ENCODE assay signal across 17 cellular contexts in the genomic region with DNA sequence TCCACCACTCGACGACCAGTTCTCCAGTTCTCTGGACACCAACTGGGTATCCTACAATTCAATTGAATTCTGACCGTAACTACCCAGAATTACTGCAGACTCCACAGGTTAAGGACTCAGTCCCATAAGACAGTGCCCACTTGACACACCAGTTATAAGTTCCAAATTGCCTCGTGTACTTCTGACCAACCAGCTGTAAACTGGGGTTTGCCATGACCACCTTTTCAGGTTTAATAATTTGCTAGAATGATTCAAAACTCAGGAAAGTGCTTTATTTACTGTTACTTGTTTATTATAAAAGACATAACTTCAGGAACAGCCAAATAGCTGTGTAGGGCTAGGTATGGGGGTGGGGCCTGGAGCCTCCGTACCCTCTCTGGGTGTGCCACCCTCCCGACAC. TPM values are rescaled to one million over a fixed set of nuclear protein-coding genes. Genes with fewer than 3 reads are reported as not detected.
DNase-seq lines count a peak whose midpoint lies in the region; ATAC-seq and TF ChIP-seq lines count a peak whose summit lies in the region.
"Had no signal": no experiment of that assay in that cellular context is flagged by ENCODE, and none has a peak within 500 bp of the region (broad histone marks: within the 10 kb centered on the region; RNA-seq: fewer than 3 reads in every experiment).

No MANE protein-coding gene starts in this region.

- H3T11ph ChIP-seq in H9 (ENCODE audit: low read length), result no peak overlapping the region

- no peak for ATAC-seq in WTC11
- ATAC-seq in GM21390 (IDR thresholded peaks at IDR 0.05; ENCODE audit: unreplicated experiment), result no peak
- ATAC-seq: CD8-positive, alpha-beta T cell had no signal

- H3K9me3 ChIP-seq in H9 (ENCODE audit: control insufficient read depth, low read depth, low read length), result no peaks in the 10 kb centered on the region
- no peaks in the 10 kb centered on the region for H3K9me3 ChIP-seq in liver (ENCODE audit: control insufficient read depth in 4 of 4, low read length in 3 of 4)
- H3K9me3 ChIP-seq: BLaER1 had no signal

- no peak overlapping the region for H4K5ac ChIP-seq in H9 (ENCODE audit: insufficient read length, low read depth, low read length)

- TF ChIP-seq CTCF in H9 (conservative IDR thresholded peaks at IDR 0.05), result no peak
- TF ChIP-seq CTCF in WTC11 (IDR thresholded peaks at IDR 0.05), result no peak
- no peak for TF ChIP-seq CTCF in liver (IDR thresholded peaks at IDR 0.05; ENCODE audit: low read depth, low read length, missing input control)
- no peak for TF ChIP-seq CTCF in Calu3 (IDR thresholded peaks at IDR 0.05; ENCODE audit: unreplicated experiment)

- POLR2A ChIA-PET in WTC11 (lab: Charles Lee), result interaction anchor here (1.2 kb wide), 1 partner anchor 30 kb away, joined by 3 read pairs; no protein-coding TSS in a partner anchor

- no peak overlapping the region for H3K23ac ChIP-seq in H9 (ENCODE audit: insufficient read length, low read depth, low read length)

- no peaks in the 10 kb centered on the region for H3K23me2 ChIP-seq in H9 (ENCODE audit: insufficient read length, low read depth, low read length, poor library complexity, severe bottlenecking)

- H3K4me2 ChIP-seq in H9 (ENCODE audit: insufficient read depth, insufficient read length, low read length), result no peak overlapping the region
- H3K4me2 ChIP-seq: BLaER1, KMS-11 had no signal

- H3K9ac ChIP-seq in H9 (ENCODE audit: extremely low read depth, insufficient read length, low read length) (no peak overlapping the region), liver (ENCODE audit: low read depth in 1 of 2, low read length in 2 of 2) (no peak overlapping the region)
- H3K9ac ChIP-seq: BLaER1, KMS-11 had no signal

- H2BK12ac ChIP-seq in H9 (ENCODE audit: insufficient read length, low read depth, low read length), result no peak overlapping the region

- H3K4ac ChIP-seq in H9 (ENCODE audit: low read depth, low read length), result no peak overlapping the region

- H3K36me3 Mint-ChIP-seq in H9 (ENCODE audit: insufficient read depth in 1 of 3, low read depth in 3 of 3) (peaks cover 26 to 66% (median 46%) of the 10 kb centered on the region in 3 experiments; a peak in 6 of 7 replicates), WTC11 (peaks cover 32% of the 10 kb centered on the region), Calu3 (ENCODE audit: insufficient read depth, unreplicated experiment) (peaks cover 41% of the 10 kb centered on the region)
- peaks cover 52% of the 10 kb centered on the region for H3K36me3 Mint-ChIP-seq in activated T-helper 2 cell treated with anti-CD3 and anti-CD28 coated beads, Interferon-gamma antibody, Interleukin-2, Interleukin-4, amounts not matched to agents 10 μg/mL and 5 μg/mL and 100 μg/mL, durations not matched to agents 14 hours and 24 hours and 36 hours (ENCODE audit: low read depth)

- no CpG with 5 or more reads among the region's 6 CpGs for WGBS in H9 (ENCODE audit: extremely low coverage, insufficient read length, low lambda C conversion rate)
- 62% methylated on average over 6 of the region's 6 CpGs for WGBS in liver

- no peak overlapping the region for H2AFZ ChIP-seq in H9 (ENCODE audit: low read length)

- no peak overlapping the region for H3K4me3 Mint-ChIP-seq in H9
- H3K4me3 Mint-ChIP-seq in WTC11, result no peak overlapping the region
- no peak overlapping the region for H3K4me3 Mint-ChIP-seq in Calu3 (ENCODE audit: low read depth, unreplicated experiment)
- no peak overlapping the region for H3K4me3 Mint-ChIP-seq in activated T-helper 2 cell treated with anti-CD3 and anti-CD28 coated beads, Interferon-gamma antibody, Interleukin-2, Interleukin-4, amounts not matched to agents 10 μg/mL and 5 μg/mL and 100 μg/mL, durations not matched to agents 14 hours and 24 hours and 36 hours (ENCODE audit: low read depth)
- H3K4me3 Mint-ChIP-seq: CD14-positive monocyte; CD8-positive, alpha-beta T cell had no signal

- H3K27ac Mint-ChIP-seq in H9 (peak overlapping the region in 2 of 3 experiments; percentile 40 to 53; a peak in 4 of 7 replicates), WTC11 (peak overlapping the region; percentile 42), Calu3 (ENCODE audit: unreplicated experiment) (no peak overlapping the region)
- no peak overlapping the region for H3K27ac Mint-ChIP-seq in activated T-helper 2 cell treated with anti-CD3 and anti-CD28 coated beads, Interferon-gamma antibody, Interleukin-2, Interleukin-4, amounts not matched to agents 10 μg/mL and 5 μg/mL and 100 μg/mL, durations not matched to agents 14 hours and 24 hours and 36 hours
- H3K27ac Mint-ChIP-seq: CD8-positive, alpha-beta T cell had no signal

- H3K27me3 ChIP-seq in H9 (ENCODE audit: insufficient read depth, low read length), result no peaks in the 10 kb centered on the region
- no peaks in the 10 kb centered on the region for H3K27me3 ChIP-seq in liver (ENCODE audit: control insufficient read depth in 4 of 4, insufficient read depth in 4 of 4, low read length in 3 of 4)
- H3K27me3 ChIP-seq: BLaER1 had no signal

- intact Hi-C loops in Calu3 (cut with micrococcal nuclease; ENCODE audit: unreplicated experiment), result no loop called here
- intact Hi-C loops in activated T-helper 2 cell treated with anti-CD3 and anti-CD28 coated beads, Interferon-gamma antibody, Interleukin-2, Interleukin-4, amounts not matched to agents 10 μg/mL and 5 μg/mL and 100 μg/mL, durations not matched to agents 14 hours and 24 hours and 36 hours (cut with micrococcal nuclease), result no loop called here

- H3K27me3 Mint-ChIP-seq in H9 (ENCODE audit: low read depth) (no peaks in the 10 kb centered on the region), WTC11 (ENCODE audit: low read depth) (no peaks in the 10 kb centered on the region), Calu3 (ENCODE audit: unreplicated experiment) (no peaks in the 10 kb centered on the region)
- H3K27me3 Mint-ChIP-seq in activated T-helper 2 cell treated with anti-CD3 and anti-CD28 coated beads, Interferon-gamma antibody, Interleukin-2, Interleukin-4, amounts not matched to agents 10 μg/mL and 5 μg/mL and 100 μg/mL, durations not matched to agents 14 hours and 24 hours and 36 hours (ENCODE audit: low read depth), result no peaks in the 10 kb centered on the region

- H2BK5ac ChIP-seq in H9 (ENCODE audit: insufficient read length, low read length), result no peak overlapping the region

- no peak overlapping the region for H3K18ac ChIP-seq in H9 (ENCODE audit: insufficient read length, low read depth, low read length)

- H3K36me3 ChIP-seq in liver (ENCODE audit: control insufficient read depth in 4 of 4, insufficient read depth in 3 of 4, low read depth in 1 of 4, low read length in 3 of 4), result peaks cover 5 to 12% (median 9%) of the 10 kb centered on the region in 4 donors

- no peak overlapping the region for H2AK5ac ChIP-seq in H9 (ENCODE audit: insufficient read length, low read length)

- H3K79me2 ChIP-seq in H9 (ENCODE audit: insufficient read depth, low read length), result no peaks in the 10 kb centered on the region; the same call in 1 of the 2 replicates

- H4K8ac ChIP-seq in H9 (replicated peaks; ENCODE audit: insufficient read length, low read depth, low read length), result no peak overlapping the region

- no peaks in the 10 kb centered on the region for H3K4me1 ChIP-seq in H9 (ENCODE audit: insufficient read depth, low read length)
- H3K4me1 ChIP-seq in liver (ENCODE audit: control insufficient read depth in 4 of 4, insufficient read depth in 4 of 4, low read length in 3 of 4), result peaks cover 20 to 38% (median 28%) of the 10 kb centered on the region in 4 donors
- H3K4me1 ChIP-seq: BLaER1 had no signal

- no peak for DNase-seq in H9
- no peak for DNase-seq in WTC11 (ENCODE audit: low spot score)
- no peak for DNase-seq in Calu3
- no peak for DNase-seq in activated T-helper 2 cell treated with anti-CD3 and anti-CD28 coated beads, Interferon-gamma antibody, Interleukin-2, Interleukin-4, amounts not matched to agents 10 μg/mL and 5 μg/mL and 100 μg/mL, durations not matched to agents 14 hours and 24 hours and 36 hours (ENCODE audit: low spot score)
- DNase-seq: 8988T; CD8-positive, alpha-beta T cell; GDM1; GOT3; H7 had no signal

- H2BK120ac ChIP-seq in H9 (ENCODE audit: low read depth, low read length, poor library complexity, severe bottlenecking), result no peak overlapping the region

- H3K56ac ChIP-seq in H9 (ENCODE audit: insufficient read length, low read depth, low read length), result no peak overlapping the region

- CTCF ChIA-PET in WTC11 (lab: Charles Lee) (no interaction called here), Calu3 (lab: Charles Lee) (no interaction called here)

- H2BK15ac ChIP-seq in H9 (ENCODE audit: low read depth, low read length), result no peak overlapping the region

- H3K4me3 ChIP-seq in liver (ENCODE audit: low read depth in 1 of 3, low read length in 3 of 3), result no peak overlapping the region
- H3K4me3 ChIP-seq: BLaER1 had no signal

- H2BK20ac ChIP-seq in H9 (ENCODE audit: low read depth, low read length, poor library complexity, severe bottlenecking), result no peak overlapping the region

- no peak overlapping the region for H4K91ac ChIP-seq in H9 (ENCODE audit: insufficient read length, low read depth, low read length)

- H3K79me1 ChIP-seq in H9 (ENCODE audit: insufficient read depth, low read depth, low read length, poor library complexity, severe bottlenecking), result peaks cover 4% of the 10 kb centered on the region

- H4K20me1 ChIP-seq in H9 (ENCODE audit: control insufficient read depth, insufficient read depth, insufficient read length), result no peaks in the 10 kb centered on the region

- peaks cover 0 to 4% of the 10 kb centered on the region in 2 experiments; a peak in 1 of 4 replicates for H3K4me1 Mint-ChIP-seq in H9
- no peaks in the 10 kb centered on the region; the same call in 1 of the 2 replicates for H3K4me1 Mint-ChIP-seq in WTC11
- no peaks in the 10 kb centered on the region for H3K4me1 Mint-ChIP-seq in Calu3 (ENCODE audit: low read depth, unreplicated experiment)
- no peaks in the 10 kb centered on the region for H3K4me1 Mint-ChIP-seq in activated T-helper 2 cell treated with anti-CD3 and anti-CD28 coated beads, Interferon-gamma antibody, Interleukin-2, Interleukin-4, amounts not matched to agents 10 μg/mL and 5 μg/mL and 100 μg/mL, durations not matched to agents 14 hours and 24 hours and 36 hours (ENCODE audit: low read depth)

- H3K9me3 Mint-ChIP-seq in H9 (no peaks in the 10 kb centered on the region; a peak in 1 of 5 replicates), WTC11 (no peaks in the 10 kb centered on the region), Calu3 (ENCODE audit: low read depth, unreplicated experiment) (no peaks in the 10 kb centered on the region)
- no peaks in the 10 kb centered on the region for H3K9me3 Mint-ChIP-seq in activated T-helper 2 cell treated with anti-CD3 and anti-CD28 coated beads, Interferon-gamma antibody, Interleukin-2, Interleukin-4, amounts not matched to agents 10 μg/mL and 5 μg/mL and 100 μg/mL, durations not matched to agents 14 hours and 24 hours and 36 hours
- H3K9me3 Mint-ChIP-seq: CD8-positive, alpha-beta T cell had no signal

- no peak for TF ChIP-seq RAD21 in liver (IDR thresholded peaks at IDR 0.05)

- H3K27ac ChIP-seq in H9 (ENCODE audit: insufficient read length, low read depth, low read length) (no peak overlapping the region), liver (ENCODE audit: low read depth in 1 of 2, low read length in 2 of 2) (peak overlapping the region; percentile 47 to 91)
- H3K27ac ChIP-seq: BLaER1, KMS-11 had no signal

- BruUV-seq in Calu3 (replicated peaks; lab: Mats Ljungman, UMichigan), result no TSS peak

- H3K14ac ChIP-seq in H9 (ENCODE audit: insufficient read depth, low read length), result no peak overlapping the region

RNA-seq across cellular contexts. Expression of a gene that starts 15.3 kb away (rescaled TPM):
- total RNA-seq in H9 (2021) (118 and 120 TPM in 2 replicates), WTC11 (2021) (101 to 118 TPM (median 108 TPM) in 3 replicates), liver (10 to 100 TPM; 18.2 to 22.8 TPM), Calu3 (2022) (101 and 121 TPM in 2 replicates)
- polyA plus RNA-seq in liver, result 10 to 100 TPM; 49.7 to 50.7 TPM
- 133 and 134 TPM in 2 replicates for total RNA-seq in activated T-helper 2 cell treated with anti-CD3 and anti-CD28 coated beads, Interferon-gamma antibody, Interleukin-2, Interleukin-4, amounts not matched to agents 10 μg/mL and 5 μg/mL and 100 μg/mL, durations not matched to agents 14 hours and 24 hours and 36 hours

RNA-seq across cellular contexts. Expression of a gene that starts 23.0 kb away (rescaled TPM):
- total RNA-seq in H9 (2021) (not detected in 2 replicates), WTC11 (2021) (not detected in 3 replicates), liver (10 to 100 TPM; 15.7 to 24.2 TPM), Calu3 (2022) (0.32 TPM in 1 of 2 replicates, not detected in the other)
- 100 to 1,000 TPM in 1 of 2 donors, 10 to 100 TPM in 1; 56.9 to 166 TPM for polyA plus RNA-seq in liver
- not detected in 2 replicates for total RNA-seq in activated T-helper 2 cell treated with anti-CD3 and anti-CD28 coated beads, Interferon-gamma antibody, Interleukin-2, Interleukin-4, amounts not matched to agents 10 μg/mL and 5 μg/mL and 100 μg/mL, durations not matched to agents 14 hours and 24 hours and 36 hours
- total RNA-seq: A673; CD8-positive, alpha-beta T cell; Daoy; H7 had no signal
- polyA plus RNA-seq: AG04450, CD14-positive monocyte had no signal

RNA-seq across cellular contexts. Expression of a gene that starts 23.4 kb away (rescaled TPM):
- total RNA-seq in H9 (2021), result 17.6 and 19.5 TPM in 2 replicates
- total RNA-seq in WTC11 (2021), result 18.9 to 19.8 TPM (median 19.0 TPM) in 3 replicates
- 1 to 10 TPM; 1.0 to 1.4 TPM for total RNA-seq in liver
- polyA plus RNA-seq in liver, result 1 to 10 TPM; 2.2 to 4.6 TPM
- total RNA-seq in Calu3 (2022), result 18.9 and 19.4 TPM in 2 replicates
- not detected in 2 replicates for total RNA-seq in activated T-helper 2 cell treated with anti-CD3 and anti-CD28 coated beads, Interferon-gamma antibody, Interleukin-2, Interleukin-4, amounts not matched to agents 10 μg/mL and 5 μg/mL and 100 μg/mL, durations not matched to agents 14 hours and 24 hours and 36 hours
- total RNA-seq: A673 had no signal
- polyA plus RNA-seq: AG04450, CD14-positive monocyte had no signal

RNA-seq across cellular contexts. Expression of a gene that starts 36.6 kb away (rescaled TPM):
- total RNA-seq in H9 (2021) (19.4 and 21.2 TPM in 2 replicates), WTC11 (2021) (16.1 to 19.2 TPM (median 16.3 TPM) in 3 replicates), liver (1 to 10 TPM; 6.3 TPM), Calu3 (2022) (11.5 and 11.7 TPM in 2 replicates)
- polyA plus RNA-seq in liver, result 1 to 10 TPM; 5.8 to 6.2 TPM
- 12.7 and 14.9 TPM in 2 replicates for total RNA-seq in activated T-helper 2 cell treated with anti-CD3 and anti-CD28 coated beads, Interferon-gamma antibody, Interleukin-2, Interleukin-4, amounts not matched to agents 10 μg/mL and 5 μg/mL and 100 μg/mL, durations not matched to agents 14 hours and 24 hours and 36 hours

RNA-seq across cellular contexts. Expression of a gene that starts 46.7 kb away (rescaled TPM):
- total RNA-seq in H9 (2021) (44.3 and 47.8 TPM in 2 replicates), WTC11 (2021) (31.7 to 38.5 TPM (median 34.2 TPM) in 3 replicates), liver (10 to 100 TPM in 1 of 2 donors, 1 to 10 TPM in 1; 9.5 to 10.3 TPM), Calu3 (2022) (23.4 and 24.3 TPM in 2 replicates)
- polyA plus RNA-seq in liver, result 10 to 100 TPM; 10.5 to 12.7 TPM
- total RNA-seq in activated T-helper 2 cell treated with anti-CD3 and anti-CD28 coated beads, Interferon-gamma antibody, Interleukin-2, Interleukin-4, amounts not matched to agents 10 μg/mL and 5 μg/mL and 100 μg/mL, durations not matched to agents 14 hours and 24 hours and 36 hours, result 36.0 and 43.1 TPM in 2 replicates

Comparison
In these comparisons a context has a peak if more than half of its experiments do, and no peak if none do; other contexts are left out.
1. H3K27ac Mint-ChIP-seq: peak in H9 (2 of 3) and WTC11 (single experiment); none in Calu3 (single experiment) and activated T-helper 2 cell treated with anti-CD3 and anti-CD28 coated beads, Interferon-gamma antibody, Interleukin-2, Interleukin-4, amounts not matched to agents 10 μg/mL and 5 μg/mL and 100 μg/mL, durations not matched to agents 14 hours and 24 hours and 36 hours (single experiment).
2. RNA of a gene that starts 23.0 kb away (total RNA-seq): 15.7 to 24.2 TPM in liver; not detected in H9, not detected in WTC11, 0.32 TPM in Calu3 and not detected in activated T-helper 2 cell treated with anti-CD3 and anti-CD28 coated beads, Interferon-gamma antibody, Interleukin-2, Interleukin-4, amounts not matched to agents 10 μg/mL and 5 μg/mL and 100 μg/mL, durations not matched to agents 14 hours and 24 hours and 36 hours; every median in the first group is over 10 times any median in the second.